In genomic region chr5:149510136-149510535, GRCh38 we compare ENCODE assay signal across 24 cellular contexts.
"Had no signal": no experiment of that assay in that cellular context is flagged by ENCODE, and none has a peak within 500 bp of the region (broad histone marks: within the 10 kb centered on the region; RNA-seq: fewer than 3 reads in every experiment).

No MANE protein-coding gene starts in this region.

- H3K27me3 ChIP-seq: brain microvascular endothelial cell, foreskin keratinocyte, stomach, suprapubic skin, tibial nerve had no signal

- H3K4me3 ChIP-seq: lower lobe of right lung, mucosa of descending colon, stomach, suprapubic skin, tibial nerve had no signal

- H3K9me3 Mint-ChIP-seq: activated B cell treated with CpG ODN at 0.5 μM for 24 hours; activated CD4-positive, alpha-beta memory T cell treated with anti-CD3 and anti-CD28 coated beads for 36 hours; immature natural killer cell; neural crest cell had no signal

- H3K9me3 ChIP-seq: lower lobe of right lung, mucosa of descending colon, stomach, suprapubic skin, tibial nerve had no signal

- H3K4me3 Mint-ChIP-seq: activated B cell treated with CpG ODN at 0.5 μM for 24 hours; activated CD4-positive, alpha-beta memory T cell treated with anti-CD3 and anti-CD28 coated beads for 36 hours; activated CD8-positive, alpha-beta memory T cell treated with anti-CD3 and anti-CD28 coated beads, Interleukin-2, amount 10 ng/mL, durations not matched to agents 7 days and 5 days; immature natural killer cell; neural crest cell had no signal

- H3K27ac ChIP-seq: brain microvascular endothelial cell, foreskin keratinocyte, lower lobe of right lung, stomach, suprapubic skin, tibial nerve had no signal

- H3K27me3 Mint-ChIP-seq: activated B cell treated with CpG ODN at 0.5 μM for 24 hours; activated CD4-positive, alpha-beta memory T cell treated with anti-CD3 and anti-CD28 coated beads for 36 hours; activated CD8-positive, alpha-beta memory T cell treated with anti-CD3 and anti-CD28 coated beads, Interleukin-2, amount 10 ng/mL, durations not matched to agents 7 days and 5 days had no signal

- H3K27ac Mint-ChIP-seq: activated B cell treated with CpG ODN at 0.5 μM for 24 hours; activated CD4-positive, alpha-beta memory T cell treated with anti-CD3 and anti-CD28 coated beads for 36 hours; activated CD8-positive, alpha-beta memory T cell treated with anti-CD3 and anti-CD28 coated beads, Interleukin-2, amount 10 ng/mL, durations not matched to agents 7 days and 5 days; immature natural killer cell had no signal

- DNase-seq: activated B cell treated with CpG ODN at 0.5 μM for 24 hours; activated CD4-positive, alpha-beta memory T cell treated with anti-CD3 and anti-CD28 coated beads for 36 hours; activated CD4-positive, alpha-beta T cell treated with anti-CD3 and anti-CD28 coated beads for 4 hours; activated CD8-positive, alpha-beta memory T cell treated with anti-CD3 and anti-CD28 coated beads, Interleukin-2, amount 10 ng/mL, durations not matched to agents 7 days and 5 days; activated naive CD4-positive, alpha-beta T cell treated with Interleukin-2 at 50 U/mL for 16 hours; activated T-cell treated with anti-CD3 and anti-CD28 coated beads for 4 hours; anterior cingulate cortex; brain microvascular endothelial cell; caudate nucleus; dermis blood vessel endothelial cell; effector CD8-positive, alpha-beta T cell; erythroblast; foreskin keratinocyte; immature natural killer cell; lower lobe of right lung; mesendoderm; mucosa of descending colon; stimulated activated CD4-positive, alpha-beta T cell treated with anti-CD3 and anti-CD28 coated beads, Interleukin-4, amount 100 ng/mL, for 24 hours; stomach; T1000 had no signal

- ATAC-seq: activated CD8-positive, alpha-beta memory T cell treated with anti-CD3 and anti-CD28 coated beads, Interleukin-2, amount 10 ng/mL, durations not matched to agents 7 days and 5 days; foreskin keratinocyte; left lobe of liver; mucosa of descending colon had no signal
